9 cellular contexts compared by ENCODE assay signal in the genomic region with DNA sequence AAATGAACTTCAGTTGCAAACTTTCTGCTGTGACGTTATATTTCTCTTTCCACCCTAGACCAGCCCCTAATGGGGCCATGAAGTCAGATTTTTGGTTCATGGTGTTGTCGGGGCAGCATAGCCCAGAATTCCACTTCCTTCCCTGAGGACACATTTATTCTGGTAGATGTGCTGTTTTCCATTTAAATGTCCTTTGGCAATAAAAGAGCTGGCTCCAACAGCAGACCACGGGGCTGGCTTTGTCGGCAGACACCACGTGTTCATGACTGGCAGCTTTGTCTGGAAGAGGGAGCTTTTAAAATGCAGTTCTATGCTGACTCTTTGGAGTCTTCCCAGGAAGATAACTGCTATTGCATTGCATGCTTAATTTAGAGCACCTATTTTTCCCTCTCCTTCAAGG. TPM values are rescaled to one million over a fixed set of nuclear protein-coding genes. Genes with fewer than 3 reads are reported as not detected.
DNase-seq lines count a peak whose midpoint lies in the region; ATAC-seq and TF ChIP-seq lines count a peak whose summit lies in the region.
"Had no signal": no experiment of that assay in that cellular context is flagged by ENCODE, and none has a peak within 500 bp of the region (broad histone marks: within the 10 kb centered on the region; RNA-seq: fewer than 3 reads in every experiment).

No MANE protein-coding gene starts in this region.

- H3K4me1 ChIP-seq in esophagus muscularis mucosa (peaks cover 13 to 35% (median 22%) of the 10 kb centered on the region in 4 donors), testis (peaks cover 37% of the 10 kb centered on the region)

- H3K27me3 ChIP-seq in esophagus muscularis mucosa (peaks cover 0 to 13% (median 0%) of the 10 kb centered on the region in 4 donors), testis (no peaks in the 10 kb centered on the region)

- TF ChIP-seq POLR2A in esophagus muscularis mucosa (IDR thresholded peaks at IDR 0.05; ENCODE audit: low read depth), result no peak
- TF ChIP-seq POLR2A in testis (IDR thresholded peaks at IDR 0.05), result no peak

- H3K4me1 Mint-ChIP-seq in WTC11, result peaks cover 41% of the 10 kb centered on the region
- H3K4me1 Mint-ChIP-seq in naive thymus-derived CD8-positive, alpha-beta T cell, result peaks cover 41 to 87% (median 71%) of the 10 kb centered on the region in 4 donors

- WGBS in esophagus muscularis mucosa, result 28% methylated on average over 5 of the region's 5 CpGs
- WGBS in testis, 2 donors, result 34 to 40% methylated on average over 5 of the region's 5 CpGs

- no peak overlapping the region for H3K4me3 ChIP-seq in esophagus muscularis mucosa
- H3K4me3 ChIP-seq in testis, result no peak overlapping the region

- POLR2A ChIA-PET in WTC11 (lab: Charles Lee), result interaction anchor here (0.6 kb wide), 1 partner anchor 113 kb away, joined by 3 read pairs; no protein-coding TSS in a partner anchor
- POLR2A ChIA-PET in naive thymus-derived CD8-positive, alpha-beta T cell (lab: Charles Lee), result interaction anchor here (1.0 to 4.7 kb wide), 5 partner anchors 11 to 46 kb away, joined by 3 to 26 read pairs (median 10); no protein-coding TSS in a partner anchor

- H3K9me3 Mint-ChIP-seq in WTC11, result no peaks in the 10 kb centered on the region
- H3K9me3 Mint-ChIP-seq in naive thymus-derived CD8-positive, alpha-beta T cell, result no peaks in the 10 kb centered on the region
- H3K9me3 Mint-ChIP-seq: activated naive CD8-positive, alpha-beta T cell treated with anti-CD3 and anti-CD28 coated beads, Interleukin-2, amount 10 ng/mL, durations not matched to agents 7 days and 5 days had no signal

- no peaks in the 10 kb centered on the region for H3K9me3 ChIP-seq in esophagus muscularis mucosa
- no peaks in the 10 kb centered on the region for H3K9me3 ChIP-seq in testis

- no peaks in the 10 kb centered on the region for H3K36me3 Mint-ChIP-seq in WTC11
- H3K36me3 Mint-ChIP-seq in naive thymus-derived CD8-positive, alpha-beta T cell, result no peaks in the 10 kb centered on the region
- H3K36me3 Mint-ChIP-seq: activated naive CD8-positive, alpha-beta T cell treated with anti-CD3 and anti-CD28 coated beads, Interleukin-2, amount 10 ng/mL, durations not matched to agents 7 days and 5 days had no signal

- H3K27ac Mint-ChIP-seq in WTC11, result no peak overlapping the region
- H3K27ac Mint-ChIP-seq in naive thymus-derived CD8-positive, alpha-beta T cell, result peak overlapping the region in 4 of 10 donors; percentile 28 to 66 (median 62)
- H3K27ac Mint-ChIP-seq: activated naive CD8-positive, alpha-beta T cell treated with anti-CD3 and anti-CD28 coated beads, Interleukin-2, amount 10 ng/mL, durations not matched to agents 7 days and 5 days had no signal

- intact Hi-C loops in esophagus muscularis mucosa (cut with DNase I), result no loop called here
- intact Hi-C loops in testis (cut with DNase I; ENCODE audit: low total_unique reads), result no loop called here

- ATAC-seq in WTC11, result no peak
- ATAC-seq in naive thymus-derived CD8-positive, alpha-beta T cell, result no peak

- DNase-seq in WTC11 (ENCODE audit: low spot score) (no peak), esophagus muscularis mucosa (ENCODE audit: extremely low spot score) (no peak), midbrain (lab: John Stamatoyannopoulos, UW) (peak; percentile 90), testis (peak; percentile 87), NCI-H128 (lab: John Stamatoyannopoulos, UW; ENCODE audit: unreplicated experiment) (no peak), activated gamma-delta T cell (lab: John Stamatoyannopoulos, UW) (no peak)
- no peak for DNase-seq in naive thymus-derived CD8-positive, alpha-beta T cell
- DNase-seq in activated T-cell treated with anti-CD3 and anti-CD28 coated beads, Interleukin-2, amount 50 U/mL, for 48 hours, result no peak
- DNase-seq: activated naive CD8-positive, alpha-beta T cell treated with anti-CD3 and anti-CD28 coated beads, Interleukin-2, amount 10 ng/mL, durations not matched to agents 7 days and 5 days had no signal

- TF ChIP-seq CTCF in WTC11 (IDR thresholded peaks at IDR 0.05) (no peak), esophagus muscularis mucosa (IDR thresholded peaks at IDR 0.05) (no peak), testis (IDR thresholded peaks at IDR 0.05) (no peak)

- no peak for TF ChIP-seq EP300 in esophagus muscularis mucosa (IDR thresholded peaks at IDR 0.05)

- peaks cover 2% of the 10 kb centered on the region for H3K27me3 Mint-ChIP-seq in WTC11 (ENCODE audit: low read depth)
- no peaks in the 10 kb centered on the region for H3K27me3 Mint-ChIP-seq in naive thymus-derived CD8-positive, alpha-beta T cell
- H3K27me3 Mint-ChIP-seq: activated naive CD8-positive, alpha-beta T cell treated with anti-CD3 and anti-CD28 coated beads, Interleukin-2, amount 10 ng/mL, durations not matched to agents 7 days and 5 days had no signal

- no peaks in the 10 kb centered on the region for H3K36me3 ChIP-seq in esophagus muscularis mucosa
- H3K36me3 ChIP-seq in testis (ENCODE audit: low read depth, missing control alignments), result no peaks in the 10 kb centered on the region

- CTCF ChIA-PET in WTC11 (lab: Charles Lee), result interaction anchor here (1.4 to 1.6 kb wide), 2 partner anchors 24 to 88 kb away, joined by 6 to 8 read pairs; no protein-coding TSS in a partner anchor

- H3K27ac ChIP-seq in esophagus muscularis mucosa (replicated peaks in 1 of 4), result peak overlapping the region; percentile 16 to 58 (median 40)
- peak overlapping the region; percentile 65 to 80 for H3K27ac ChIP-seq in testis

- H3K4me3 Mint-ChIP-seq in WTC11, result no peak overlapping the region
- no peak overlapping the region for H3K4me3 Mint-ChIP-seq in naive thymus-derived CD8-positive, alpha-beta T cell
- H3K4me3 Mint-ChIP-seq: activated naive CD8-positive, alpha-beta T cell treated with anti-CD3 and anti-CD28 coated beads, Interleukin-2, amount 10 ng/mL, durations not matched to agents 7 days and 5 days had no signal

TF ChIP-seq in WTC11, 78 proteins besides CTCF, POLR2A, EP300 and RAD21:
- TF ChIP-seq NR1H2 (CRISPR knock-in tag; IDR thresholded peaks at IDR 0.05) (no peak), ELF4 (CRISPR knock-in tag; IDR thresholded peaks at IDR 0.05; ENCODE audit: low read depth) (no peak)
- TF ChIP-seq, protein P1, sequence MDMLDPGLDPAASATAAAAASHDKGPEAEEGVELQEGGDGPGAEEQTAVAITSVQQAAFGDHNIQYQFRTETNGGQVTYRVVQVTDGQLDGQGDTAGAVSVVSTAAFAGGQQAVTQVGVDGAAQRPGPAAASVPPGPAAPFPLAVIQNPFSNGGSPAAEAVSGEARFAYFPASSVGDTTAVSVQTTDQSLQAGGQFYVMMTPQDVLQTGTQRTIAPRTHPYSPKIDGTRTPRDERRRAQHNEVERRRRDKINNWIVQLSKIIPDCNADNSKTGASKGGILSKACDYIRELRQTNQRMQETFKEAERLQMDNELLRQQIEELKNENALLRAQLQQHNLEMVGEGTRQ (CRISPR knock-in tag; IDR thresholded peaks at IDR 0.05), result 0 out of 2 replicates have a peak, but pooled peaks have one; percentile 39

RNA-seq across cellular contexts. Expression of gene LCP2, which starts 17.6 kb away (rescaled TPM):
- total RNA-seq in WTC11 (2021) (0.37 to 0.73 TPM (median 0.72 TPM) in 3 replicates), esophagus muscularis mucosa (10 to 100 TPM in 2 of 4 donors, 1 to 10 TPM in 2; 6.8 to 20.4 (median 9.0) TPM), testis (10 to 100 TPM in 1 of 2 donors, 1 to 10 TPM in 1; 8.6 to 11.5 TPM)
- polyA plus RNA-seq in testis (ENCODE audit: insufficient read depth, low read depth, low replicate concordance), result 14.2 TPM
- 100 to 1,000 TPM; 299 to 311 TPM for total RNA-seq in naive thymus-derived CD8-positive, alpha-beta T cell
- polyA plus RNA-seq in naive thymus-derived CD8-positive, alpha-beta T cell, result 100 to 1,000 TPM; 119 to 227 (median 198) TPM

Comparison
In these comparisons a context has a peak if more than half of its experiments do, and no peak if none do; other contexts are left out.
1. DNase-seq: peak in midbrain (single experiment) and testis (single experiment); none in WTC11 (single experiment), esophagus muscularis mucosa (single experiment), naive thymus-derived CD8-positive, alpha-beta T cell (0 of 10), activated T-cell treated with anti-CD3 and anti-CD28 coated beads, Interleukin-2, amount 50 U/mL, for 48 hours (0 of 2), NCI-H128 (single experiment) and activated gamma-delta T cell (single experiment).
2. RNA of gene LCP2, which starts 17.6 kb away (total RNA-seq): 299 to 311 TPM in naive thymus-derived CD8-positive, alpha-beta T cell; 8.6 to 11.5 TPM in testis, 6.8 to 20.4 TPM in esophagus muscularis mucosa and 0.37 to 0.73 TPM in WTC11; every median in the first group is over 10 times any median in the second.